In genomic region chr6:165497472-165497871, GRCh38 we compare ENCODE assay signal across 1 cellular context.
TF ChIP-seq lines count a peak whose summit lies in the region.

No MANE protein-coding gene starts in this region.

TF ChIP-seq in GM12878, 131 proteins besides CTCF, POLR2A, EP300 and RAD21 (continued from another document):
- TF ChIP-seq REST (IDR thresholded peaks at IDR 0.05; ENCODE audit: low read depth, low read length) (no peak), SIX5 (IDR thresholded peaks at IDR 0.05; ENCODE audit: low read depth, low read length, severe bottlenecking) (no peak), HDAC2 (IDR thresholded peaks at IDR 0.05) (no peak), STAT1 (conservative IDR thresholded peaks at IDR 0.05) (no peak)
TF ChIP-seq in GM12878: peak in this region for 0.
